ENCODE assay signal across 1 cellular context in genomic region chr16:28491970-28492474, GRCh38.
A peak's percentile ranks its signal among the peaks of the same experiment; 100 is the strongest.
TF ChIP-seq lines count a peak whose summit lies in the region.

CLN3 (minus strand) TSS chr16:28492074; CDS start chr16:28491759, 315 bp downstream.

TF ChIP-seq in K562, 482 proteins besides CTCF, POLR2A, EP300 and RAD21 (continued from another document and continues in another):
- TF ChIP-seq, protein P1, sequence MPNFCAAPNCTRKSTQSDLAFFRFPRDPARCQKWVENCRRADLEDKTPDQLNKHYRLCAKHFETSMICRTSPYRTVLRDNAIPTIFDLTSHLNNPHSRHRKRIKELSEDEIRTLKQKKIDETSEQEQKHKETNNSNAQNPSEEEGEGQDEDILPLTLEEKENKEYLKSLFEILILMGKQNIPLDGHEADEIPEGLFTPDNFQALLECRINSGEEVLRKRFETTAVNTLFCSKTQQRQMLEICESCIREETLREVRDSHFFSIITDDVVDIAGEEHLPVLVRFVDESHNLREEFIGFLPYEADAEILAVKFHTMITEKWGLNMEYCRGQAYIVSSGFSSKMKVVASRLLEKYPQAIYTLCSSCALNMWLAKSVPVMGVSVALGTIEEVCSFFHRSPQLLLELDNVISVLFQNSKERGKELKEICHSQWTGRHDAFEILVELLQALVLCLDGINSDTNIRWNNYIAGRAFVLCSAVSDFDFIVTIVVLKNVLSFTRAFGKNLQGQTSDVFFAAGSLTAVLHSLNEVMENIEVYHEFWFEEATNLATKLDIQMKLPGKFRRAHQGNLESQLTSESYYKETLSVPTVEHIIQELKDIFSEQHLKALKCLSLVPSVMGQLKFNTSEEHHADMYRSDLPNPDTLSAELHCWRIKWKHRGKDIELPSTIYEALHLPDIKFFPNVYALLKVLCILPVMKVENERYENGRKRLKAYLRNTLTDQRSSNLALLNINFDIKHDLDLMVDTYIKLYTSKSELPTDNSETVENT (CRISPR knock-in tag; IDR thresholded peaks at IDR 0.05) = no peak
- TF ChIP-seq, protein P2, sequence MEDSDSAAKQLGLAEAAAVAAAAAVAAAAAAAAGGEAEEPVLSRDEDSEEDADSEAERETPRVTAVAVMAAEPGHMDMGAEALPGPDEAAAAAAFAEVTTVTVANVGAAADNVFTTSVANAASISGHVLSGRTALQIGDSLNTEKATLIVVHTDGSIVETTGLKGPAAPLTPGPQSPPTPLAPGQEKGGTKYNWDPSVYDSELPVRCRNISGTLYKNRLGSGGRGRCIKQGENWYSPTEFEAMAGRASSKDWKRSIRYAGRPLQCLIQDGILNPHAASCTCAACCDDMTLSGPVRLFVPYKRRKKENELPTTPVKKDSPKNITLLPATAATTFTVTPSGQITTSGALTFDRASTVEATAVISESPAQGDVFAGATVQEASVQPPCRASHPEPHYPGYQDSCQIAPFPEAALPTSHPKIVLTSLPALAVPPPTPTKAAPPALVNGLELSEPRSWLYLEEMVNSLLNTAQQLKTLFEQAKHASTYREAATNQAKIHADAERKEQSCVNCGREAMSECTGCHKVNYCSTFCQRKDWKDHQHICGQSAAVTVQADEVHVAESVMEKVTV (CRISPR knock-in tag; IDR thresholded peaks at IDR 0.05) = no peak
- TF ChIP-seq ZNF583 (CRISPR knock-in tag; IDR thresholded peaks at IDR 0.05) (no peak), NUFIP1 (IDR thresholded peaks at IDR 0.05; ENCODE audit: partially characterized antibody) (no peak), CHD1 (IDR thresholded peaks at IDR 0.05; ENCODE audit: low read length) (no peak), ARNT (IDR thresholded peaks at IDR 0.05) (peak; percentile 64 to 90; a peak in 3 of 4 replicates), MED1 (CRISPR knock-in tag; IDR thresholded peaks at IDR 0.05; ENCODE audit: borderline replicate concordance) (no peak), RBM14 (IDR thresholded peaks at IDR 0.05; ENCODE audit: borderline replicate concordance, insufficient read depth, low read depth, low read length) (no peak), MYNN (IDR thresholded peaks at IDR 0.05) (no peak), MYNN (CRISPR knock-in tag; IDR thresholded peaks at IDR 0.05) (no peak), ZNF212 (CRISPR knock-in tag; IDR thresholded peaks at IDR 0.05) (no peak), HNRNPK (IDR thresholded peaks at IDR 0.05; ENCODE audit: low read depth, low read length, poor library complexity, severe bottlenecking) (no peak), SMARCA4 (IDR thresholded peaks at IDR 0.05) (no peak), CBX3 (IDR thresholded peaks at IDR 0.05; ENCODE audit: borderline replicate concordance in 1 of 2, low read length in 2 of 2) (0 out of 3 replicates have a peak, but pooled peaks of 1 of the 2 experiments have one; percentile 52), HSF4 (CRISPR knock-in tag; IDR thresholded peaks at IDR 0.05; ENCODE audit: borderline replicate concordance) (peak; percentile 51; the same call in 1 of the 2 replicates), ESRRB (CRISPR knock-in tag; IDR thresholded peaks at IDR 0.05; ENCODE audit: borderline replicate concordance) (no peak), SRSF7 (optimal IDR thresholded peaks at IDR 0.05; ENCODE audit: low read depth, low read length) (no peak), PHF8 (IDR thresholded peaks at IDR 0.05; ENCODE audit: borderline replicate concordance, low read length) (peak; percentile 15; the same call in 1 of the 2 replicates), ZNF518B (CRISPR knock-in tag; IDR thresholded peaks at IDR 0.05) (no peak), HDAC1 (IDR thresholded peaks at IDR 0.05) (peak in 1 of 2 experiments; percentile 90; a peak in 2 of 4 replicates), ZNF76 (CRISPR knock-in tag; IDR thresholded peaks at IDR 0.05; ENCODE audit: borderline replicate concordance) (no peak), ELK3 (CRISPR knock-in tag; IDR thresholded peaks at IDR 0.05) (no peak), ZNF551 (CRISPR knock-in tag; IDR thresholded peaks at IDR 0.05) (no peak), HCFC1 (IDR thresholded peaks at IDR 0.05; ENCODE audit: low read depth, low read length) (peak; percentile 79), FUS (optimal IDR thresholded peaks at IDR 0.05; ENCODE audit: low read depth, low read length) (no peak), RBBP5 (IDR thresholded peaks at IDR 0.05; ENCODE audit: borderline replicate concordance, insufficient read depth, low read length, poor library complexity, severe bottlenecking) (peak; percentile 23), NR2F6 (CRISPR knock-in tag; IDR thresholded peaks at IDR 0.05) (no peak), ZNF143 (CRISPR knock-in tag; IDR thresholded peaks at IDR 0.05) (no peak), SIN3B (IDR thresholded peaks at IDR 0.05; ENCODE audit: low read depth) (peak; percentile 86), NR3C1 (CRISPR knock-in tag; IDR thresholded peaks at IDR 0.05) (no peak), TCF15 (CRISPR knock-in tag; IDR thresholded peaks at IDR 0.05) (no peak), SLC30A9 (CRISPR knock-in tag; IDR thresholded peaks at IDR 0.05) (no peak), BRF2 (IDR thresholded peaks at IDR 0.05; ENCODE audit: borderline replicate concordance, insufficient read depth, insufficient read length) (no peak), HMG20A (CRISPR knock-in tag; conservative IDR thresholded peaks at IDR 0.05) (no peak), C11orf30 (IDR thresholded peaks at IDR 0.05; ENCODE audit: low read depth) (peak; percentile 90), ASH1L (IDR thresholded peaks at IDR 0.05; ENCODE audit: borderline replicate concordance, low read depth, partially characterized antibody) (peak; percentile 87)
- TF ChIP-seq, protein P3, sequence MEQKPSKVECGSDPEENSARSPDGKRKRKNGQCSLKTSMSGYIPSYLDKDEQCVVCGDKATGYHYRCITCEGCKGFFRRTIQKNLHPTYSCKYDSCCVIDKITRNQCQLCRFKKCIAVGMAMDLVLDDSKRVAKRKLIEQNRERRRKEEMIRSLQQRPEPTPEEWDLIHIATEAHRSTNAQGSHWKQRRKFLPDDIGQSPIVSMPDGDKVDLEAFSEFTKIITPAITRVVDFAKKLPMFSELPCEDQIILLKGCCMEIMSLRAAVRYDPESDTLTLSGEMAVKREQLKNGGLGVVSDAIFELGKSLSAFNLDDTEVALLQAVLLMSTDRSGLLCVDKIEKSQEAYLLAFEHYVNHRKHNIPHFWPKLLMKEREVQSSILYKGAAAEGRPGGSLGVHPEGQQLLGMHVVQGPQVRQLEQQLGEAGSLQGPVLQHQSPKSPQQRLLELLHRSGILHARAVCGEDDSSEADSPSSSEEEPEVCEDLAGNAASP (IDR thresholded peaks at IDR 0.05) = no peak
- TF ChIP-seq, protein P4, sequence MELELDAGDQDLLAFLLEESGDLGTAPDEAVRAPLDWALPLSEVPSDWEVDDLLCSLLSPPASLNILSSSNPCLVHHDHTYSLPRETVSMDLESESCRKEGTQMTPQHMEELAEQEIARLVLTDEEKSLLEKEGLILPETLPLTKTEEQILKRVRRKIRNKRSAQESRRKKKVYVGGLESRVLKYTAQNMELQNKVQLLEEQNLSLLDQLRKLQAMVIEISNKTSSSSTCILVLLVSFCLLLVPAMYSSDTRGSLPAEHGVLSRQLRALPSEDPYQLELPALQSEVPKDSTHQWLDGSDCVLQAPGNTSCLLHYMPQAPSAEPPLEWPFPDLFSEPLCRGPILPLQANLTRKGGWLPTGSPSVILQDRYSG (tag; conservative IDR thresholded peaks at IDR 0.05; ENCODE audit: low read depth) = 0 out of 2 replicates have a peak, but pooled peaks have one; percentile 22
- TF ChIP-seq, protein P5, sequence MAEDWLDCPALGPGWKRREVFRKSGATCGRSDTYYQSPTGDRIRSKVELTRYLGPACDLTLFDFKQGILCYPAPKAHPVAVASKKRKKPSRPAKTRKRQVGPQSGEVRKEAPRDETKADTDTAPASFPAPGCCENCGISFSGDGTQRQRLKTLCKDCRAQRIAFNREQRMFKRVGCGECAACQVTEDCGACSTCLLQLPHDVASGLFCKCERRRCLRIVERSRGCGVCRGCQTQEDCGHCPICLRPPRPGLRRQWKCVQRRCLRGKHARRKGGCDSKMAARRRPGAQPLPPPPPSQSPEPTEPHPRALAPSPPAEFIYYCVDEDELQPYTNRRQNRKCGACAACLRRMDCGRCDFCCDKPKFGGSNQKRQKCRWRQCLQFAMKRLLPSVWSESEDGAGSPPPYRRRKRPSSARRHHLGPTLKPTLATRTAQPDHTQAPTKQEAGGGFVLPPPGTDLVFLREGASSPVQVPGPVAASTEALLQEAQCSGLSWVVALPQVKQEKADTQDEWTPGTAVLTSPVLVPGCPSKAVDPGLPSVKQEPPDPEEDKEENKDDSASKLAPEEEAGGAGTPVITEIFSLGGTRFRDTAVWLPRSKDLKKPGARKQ (CRISPR knock-in tag; IDR thresholded peaks at IDR 0.05) = no peak
- TF ChIP-seq, protein P6, sequence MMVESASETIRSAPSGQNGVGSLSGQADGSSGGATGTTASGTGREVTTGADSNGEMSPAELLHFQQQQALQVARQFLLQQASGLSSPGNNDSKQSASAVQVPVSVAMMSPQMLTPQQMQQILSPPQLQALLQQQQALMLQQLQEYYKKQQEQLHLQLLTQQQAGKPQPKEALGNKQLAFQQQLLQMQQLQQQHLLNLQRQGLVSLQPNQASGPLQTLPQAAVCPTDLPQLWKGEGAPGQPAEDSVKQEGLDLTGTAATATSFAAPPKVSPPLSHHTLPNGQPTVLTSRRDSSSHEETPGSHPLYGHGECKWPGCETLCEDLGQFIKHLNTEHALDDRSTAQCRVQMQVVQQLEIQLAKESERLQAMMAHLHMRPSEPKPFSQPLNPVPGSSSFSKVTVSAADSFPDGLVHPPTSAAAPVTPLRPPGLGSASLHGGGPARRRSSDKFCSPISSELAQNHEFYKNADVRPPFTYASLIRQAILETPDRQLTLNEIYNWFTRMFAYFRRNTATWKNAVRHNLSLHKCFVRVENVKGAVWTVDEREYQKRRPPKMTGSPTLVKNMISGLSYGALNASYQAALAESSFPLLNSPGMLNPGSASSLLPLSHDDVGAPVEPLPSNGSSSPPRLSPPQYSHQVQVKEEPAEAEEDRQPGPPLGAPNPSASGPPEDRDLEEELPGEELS (CRISPR knock-in tag; IDR thresholded peaks at IDR 0.05; ENCODE audit: borderline replicate concordance) = no peak
- TF ChIP-seq, protein P7, sequence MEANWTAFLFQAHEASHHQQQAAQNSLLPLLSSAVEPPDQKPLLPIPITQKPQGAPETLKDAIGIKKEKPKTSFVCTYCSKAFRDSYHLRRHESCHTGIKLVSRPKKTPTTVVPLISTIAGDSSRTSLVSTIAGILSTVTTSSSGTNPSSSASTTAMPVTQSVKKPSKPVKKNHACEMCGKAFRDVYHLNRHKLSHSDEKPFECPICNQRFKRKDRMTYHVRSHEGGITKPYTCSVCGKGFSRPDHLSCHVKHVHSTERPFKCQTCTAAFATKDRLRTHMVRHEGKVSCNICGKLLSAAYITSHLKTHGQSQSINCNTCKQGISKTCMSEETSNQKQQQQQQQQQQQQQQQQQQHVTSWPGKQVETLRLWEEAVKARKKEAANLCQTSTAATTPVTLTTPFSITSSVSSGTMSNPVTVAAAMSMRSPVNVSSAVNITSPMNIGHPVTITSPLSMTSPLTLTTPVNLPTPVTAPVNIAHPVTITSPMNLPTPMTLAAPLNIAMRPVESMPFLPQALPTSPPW (CRISPR knock-in tag; IDR thresholded peaks at IDR 0.05) = peak; percentile 74; the same call in 1 of the 2 replicates
- TF ChIP-seq, protein P8, sequence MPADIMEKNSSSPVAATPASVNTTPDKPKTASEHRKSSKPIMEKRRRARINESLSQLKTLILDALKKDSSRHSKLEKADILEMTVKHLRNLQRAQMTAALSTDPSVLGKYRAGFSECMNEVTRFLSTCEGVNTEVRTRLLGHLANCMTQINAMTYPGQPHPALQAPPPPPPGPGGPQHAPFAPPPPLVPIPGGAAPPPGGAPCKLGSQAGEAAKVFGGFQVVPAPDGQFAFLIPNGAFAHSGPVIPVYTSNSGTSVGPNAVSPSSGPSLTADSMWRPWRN (IDR thresholded peaks at IDR 0.05; ENCODE audit: low read depth) = 0 out of 2 replicates have a peak, but pooled peaks have one; percentile 34
- TF ChIP-seq, protein P9, sequence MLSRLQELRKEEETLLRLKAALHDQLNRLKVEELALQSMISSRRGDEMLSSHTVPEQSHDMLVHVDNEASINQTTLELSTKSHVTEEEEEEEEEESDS (CRISPR knock-in tag; IDR thresholded peaks at IDR 0.05) = no peak
